14 cellular contexts compared by ENCODE assay signal in genomic region chr2:163990554-163990953, GRCh38.
DNase-seq lines count a peak whose midpoint lies in the region; ATAC-seq and TF ChIP-seq lines count a peak whose summit lies in the region.
"Had no signal": no experiment of that assay in that cellular context is flagged by ENCODE, and none has a peak within 500 bp of the region (broad histone marks: within the 10 kb centered on the region; RNA-seq: fewer than 3 reads in every experiment).

No MANE protein-coding gene starts in this region.

- no peak overlapping the region for H3K4me2 ChIP-seq in neuronal stem cell (ENCODE audit: insufficient read depth, low read length, poor library complexity, severe bottlenecking)

- no peak overlapping the region for H2BK120ac ChIP-seq in neuronal stem cell (ENCODE audit: low read depth, low read length)

- no peak overlapping the region for H2BK5ac ChIP-seq in neuronal stem cell (ENCODE audit: low read length)

- intact Hi-C loops in right lobe of liver (cut with DNase I): no loop called here
- intact Hi-C loops in dorsolateral prefrontal cortex (cut with DNase I): no loop called here

- no peaks in the 10 kb centered on the region for H3K79me1 ChIP-seq in neuronal stem cell (ENCODE audit: low read depth, low read length)

- H2AK5ac ChIP-seq in neuronal stem cell (ENCODE audit: low read depth, low read length): no peak overlapping the region

- peaks cover 22% of the 10 kb centered on the region for H3K4me1 ChIP-seq in ectodermal cell (ENCODE audit: control insufficient read depth, insufficient read depth, low read length)
- H3K4me1 ChIP-seq in neuronal stem cell (ENCODE audit: control insufficient read depth in 2 of 2, insufficient read depth in 1 of 2, low read depth in 1 of 2, low read length in 2 of 2): peaks cover 13 to 27% of the 10 kb centered on the region in 2 donors
- no peaks in the 10 kb centered on the region for H3K4me1 ChIP-seq in right lobe of liver
- H3K4me1 ChIP-seq: BE2C had no signal

- no peak for ATAC-seq in right lobe of liver
- ATAC-seq: HCT116 had no signal

- H3K9me3 ChIP-seq in ectodermal cell (ENCODE audit: control insufficient read depth, low read length) (no peaks in the 10 kb centered on the region), neuronal stem cell (replicated peaks in 1 of 2; ENCODE audit: control insufficient read depth in 2 of 2, insufficient read depth in 1 of 2, low read depth in 1 of 2, low read length in 2 of 2) (peaks cover 0 to 2% of the 10 kb centered on the region in 2 donors), right lobe of liver (no peaks in the 10 kb centered on the region)
- H3K9me3 ChIP-seq: BE2C had no signal

- no peak overlapping the region for H4K8ac ChIP-seq in neuronal stem cell (ENCODE audit: low read depth, low read length)

- H3K9ac ChIP-seq in neuronal stem cell (ENCODE audit: low read depth, low read length, poor library complexity): no peak overlapping the region

- H3K14ac ChIP-seq in neuronal stem cell (ENCODE audit: low read length): no peak overlapping the region

- no peak overlapping the region for H2BK12ac ChIP-seq in neuronal stem cell (ENCODE audit: low read length)

- TF ChIP-seq POLR2A in right lobe of liver (IDR thresholded peaks at IDR 0.05): no peak

- H2BK15ac ChIP-seq in neuronal stem cell (ENCODE audit: low read length): no peak overlapping the region

- no peak overlapping the region for H4K91ac ChIP-seq in neuronal stem cell (ENCODE audit: low read depth, low read length, poor library complexity)

- 3 to 5% methylated on average over 2 of the region's 2 CpGs for WGBS in ectodermal cell, 2 experiments
- WGBS in neuronal stem cell (ENCODE audit: extremely low coverage in 2 of 2, insufficient read length in 2 of 2, insufficient replicate concordance in 1 of 2), 2 donors: no CpG with 5 or more reads among the region's 2 CpGs
- WGBS in right lobe of liver (ENCODE audit: insufficient coverage, low coverage, low lambda C conversion rate, missing lambda C conversion rate): 45% methylated on average over 2 of the region's 2 CpGs

- peak; percentile 9 for DNase-seq in ELF-1 (ENCODE audit: low read depth, low spot score)
- peak; percentile 46 for DNase-seq in NCI-H2227 (lab: John Stamatoyannopoulos, UW; ENCODE audit: unreplicated experiment)
- DNase-seq in neuronal stem cell (ENCODE audit: low spot score): peak; percentile 37
- DNase-seq in hepatic stellate cell (ENCODE audit: low spot score): no peak
- no peak for DNase-seq in right lobe of liver
- no peak for DNase-seq in dorsolateral prefrontal cortex
- DNase-seq: BE2C; CD4-positive, alpha-beta memory T cell; DMS79 treated with DMSO at 0.1 percent for 48 hours; EL; GF-D8 had no signal

- no peaks in the 10 kb centered on the region for H3K27me3 ChIP-seq in ectodermal cell (ENCODE audit: control insufficient read depth, insufficient read depth, low read length, poor library complexity, severe bottlenecking)
- no peaks in the 10 kb centered on the region for H3K27me3 ChIP-seq in neuronal stem cell (ENCODE audit: control insufficient read depth in 3 of 3, insufficient read depth in 3 of 3, low read depth in 1 of 3, low read length in 3 of 3)
- H3K27me3 ChIP-seq in right lobe of liver: no peaks in the 10 kb centered on the region
- no peaks in the 10 kb centered on the region for H3K27me3 ChIP-seq in dorsolateral prefrontal cortex
- H3K27me3 ChIP-seq: BE2C had no signal

- H3K18ac ChIP-seq in neuronal stem cell (ENCODE audit: low read length): no peak overlapping the region

- no peak overlapping the region for H3K23ac ChIP-seq in neuronal stem cell (ENCODE audit: low read depth, low read length, poor library complexity)

- H3K27ac ChIP-seq in ectodermal cell (ENCODE audit: insufficient read depth, low read depth, low read length, poor library complexity, severe bottlenecking) (peak overlapping the region; percentile 48), neuronal stem cell (replicated peaks; ENCODE audit: low read length) (peak overlapping the region; percentile 87), right lobe of liver (no peak overlapping the region), dorsolateral prefrontal cortex (no peak overlapping the region)
- H3K27ac ChIP-seq: C4-2B had no signal

- H3K4me3 ChIP-seq in ectodermal cell (ENCODE audit: insufficient read depth, low read depth, low read length): no peak overlapping the region
- H3K4me3 ChIP-seq in neuronal stem cell (ENCODE audit: low read length in 2 of 2): no peak overlapping the region
- no peak overlapping the region for H3K4me3 ChIP-seq in right lobe of liver
- no peak overlapping the region for H3K4me3 ChIP-seq in dorsolateral prefrontal cortex

- TF ChIP-seq CTCF in right lobe of liver (IDR thresholded peaks at IDR 0.05): no peak
- no peak for TF ChIP-seq CTCF in dorsolateral prefrontal cortex (IDR thresholded peaks at IDR 0.05 in 54 of 56, conservative IDR thresholded peaks at IDR 0.05 in 2 of 56; ENCODE audit: low read depth in 1 of 56, partially characterized antibody in 56 of 56)

- H3K4ac ChIP-seq in neuronal stem cell (ENCODE audit: low read length): no peak overlapping the region

- H2AFZ ChIP-seq in neuronal stem cell (ENCODE audit: low read length): peak overlapping the region; percentile 33

- no peaks in the 10 kb centered on the region for H3K36me3 ChIP-seq in ectodermal cell (ENCODE audit: control insufficient read depth, insufficient read depth, low read length)
- no peaks in the 10 kb centered on the region for H3K36me3 ChIP-seq in neuronal stem cell (replicated peaks in 1 of 2; ENCODE audit: control insufficient read depth in 2 of 2, insufficient read depth in 2 of 2, low read length in 2 of 2)
- no peaks in the 10 kb centered on the region for H3K36me3 ChIP-seq in right lobe of liver
- H3K36me3 ChIP-seq: BE2C had no signal

Comparison
In these comparisons a context has a peak if more than half of its experiments do, and no peak if none do; other contexts are left out.
1. DNase-seq: peak in ELF-1 (single experiment), NCI-H2227 (single experiment) and neuronal stem cell (single experiment); none in hepatic stellate cell (single experiment), right lobe of liver (0 of 3) and dorsolateral prefrontal cortex (0 of 10).
2. H3K27ac ChIP-seq: peak in ectodermal cell (single experiment) and neuronal stem cell (single experiment); none in right lobe of liver (0 of 3) and dorsolateral prefrontal cortex (0 of 59).